In genomic region chr16:77869997-77870813, GRCh38 we compare ENCODE assay signal across 15 cellular contexts.
DNase-seq lines count a peak whose midpoint lies in the region; ATAC-seq and TF ChIP-seq lines count a peak whose summit lies in the region.
"Had no signal": no experiment of that assay in that cellular context is flagged by ENCODE, and none has a peak within 500 bp of the region (broad histone marks: within the 10 kb centered on the region; RNA-seq: fewer than 3 reads in every experiment).

No MANE protein-coding gene starts in this region.

- intact Hi-C loops in left cardiac atrium (cut with DNase I), result no loop called here

- no peaks in the 10 kb centered on the region for H3K27me3 Mint-ChIP-seq in neural progenitor cell (ENCODE audit: insufficient read depth, low read depth)
- H3K27me3 Mint-ChIP-seq in activated naive CD8-positive, alpha-beta T cell treated with anti-CD3 and anti-CD28 coated beads, Interleukin-2, amount 50 U/mL, for 24 hours, result peaks cover 2% of the 10 kb centered on the region
- H3K27me3 Mint-ChIP-seq: stimulated activated naive B cell treated with anti-CD40 and anti-IgM and Interleukin-4, amounts not matched to agents 10 μg/mL and 1 μg/mL and 100 μg/mL, for 72 hours had no signal

- H3K27me3 ChIP-seq in H7 (ENCODE audit: control insufficient read depth, insufficient read depth, low read length) (no peaks in the 10 kb centered on the region), neural progenitor cell (no peaks in the 10 kb centered on the region), osteoblast (ENCODE audit: insufficient read depth, low read length) (no peaks in the 10 kb centered on the region)
- H3K27me3 ChIP-seq: neutrophil, SJSA1 had no signal

- H3K4me3 Mint-ChIP-seq in neural progenitor cell, result no peak overlapping the region
- no peak overlapping the region for H3K4me3 Mint-ChIP-seq in activated naive CD8-positive, alpha-beta T cell treated with anti-CD3 and anti-CD28 coated beads, Interleukin-2, amount 50 U/mL, for 24 hours
- H3K4me3 Mint-ChIP-seq: stimulated activated naive B cell treated with anti-CD40 and anti-IgM and Interleukin-4, amounts not matched to agents 10 μg/mL and 1 μg/mL and 100 μg/mL, for 72 hours had no signal

- peaks cover 22% of the 10 kb centered on the region for H3K4me1 Mint-ChIP-seq in neural progenitor cell
- peaks cover 4% of the 10 kb centered on the region for H3K4me1 Mint-ChIP-seq in activated naive CD8-positive, alpha-beta T cell treated with anti-CD3 and anti-CD28 coated beads, Interleukin-2, amount 50 U/mL, for 24 hours

- H4K20me1 ChIP-seq in neural progenitor cell (ENCODE audit: low read depth), result no peaks in the 10 kb centered on the region
- no peaks in the 10 kb centered on the region for H4K20me1 ChIP-seq in osteoblast (ENCODE audit: insufficient read depth, low read length)

- DNase-seq in H7 (peak; percentile 20), astrocyte of the hippocampus (ENCODE audit: low read depth, low spot score) (peak; percentile 63), left cardiac atrium (peak; percentile 31), neural progenitor cell (ENCODE audit: low spot score) (no peak), LoVo (ENCODE audit: low spot score) (no peak), osteoblast (ENCODE audit: insufficient read length, low spot score, missing footprints) (no peak)
- no peak for DNase-seq in activated CD4-positive, alpha-beta T cell treated with anti-CD3 and anti-CD28 coated beads, Interleukin-2, amount 50 U/mL, for 1 hour
- no peak for DNase-seq in activated naive CD8-positive, alpha-beta T cell treated with anti-CD3 and anti-CD28 coated beads, Interleukin-2, amount 50 U/mL, for 24 hours
- DNase-seq: activated effector memory CD4-positive, alpha-beta T cell treated with anti-CD3 and anti-CD28 coated beads, Interleukin-2, amount 50 U/mL, for 16 hours; DMS 273 treated with DMSO at 0.1 percent for 48 hours; head of caudate nucleus; MM.1S; stimulated activated naive B cell treated with anti-CD40 and anti-IgM and Interleukin-4, amounts not matched to agents 10 μg/mL and 1 μg/mL and 100 μg/mL, for 72 hours had no signal

- no peak for TF ChIP-seq CTCF in neural progenitor cell (IDR thresholded peaks at IDR 0.05)
- no peak for TF ChIP-seq CTCF in osteoblast (IDR thresholded peaks at IDR 0.05; ENCODE audit: extremely low read depth, low read depth, low read length)

- H3K9ac ChIP-seq in neural progenitor cell, result no peak overlapping the region

- no peaks in the 10 kb centered on the region for H3K36me3 ChIP-seq in H7 (replicated peaks; ENCODE audit: control insufficient read depth, insufficient read depth, low read length)
- no peaks in the 10 kb centered on the region for H3K36me3 ChIP-seq in neural progenitor cell
- H3K36me3 ChIP-seq in osteoblast (ENCODE audit: insufficient read depth, low read length), result no peaks in the 10 kb centered on the region
- H3K36me3 ChIP-seq: neutrophil, SJSA1 had no signal

- ATAC-seq in left cardiac atrium, result peak; percentile 77 to 92
- no peak for ATAC-seq in activated naive CD8-positive, alpha-beta T cell treated with anti-CD3 and anti-CD28 coated beads, Interleukin-2, amount 50 U/mL, for 24 hours
- ATAC-seq: stimulated activated naive B cell treated with anti-CD40 and anti-IgM and Interleukin-4, amounts not matched to agents 10 μg/mL and 1 μg/mL and 100 μg/mL, for 72 hours had no signal

- H3K27ac ChIP-seq in neural progenitor cell (no peak overlapping the region), osteoblast (ENCODE audit: low read depth, low read length) (no peak overlapping the region)
- H3K27ac ChIP-seq: neutrophil, SJSA1 had no signal

- H3K4me1 ChIP-seq in neural progenitor cell (no peaks in the 10 kb centered on the region), osteoblast (ENCODE audit: insufficient read depth, low read length) (no peaks in the 10 kb centered on the region)
- H3K4me1 ChIP-seq: SJSA1 had no signal

- no peak overlapping the region for H3K4me2 ChIP-seq in neural progenitor cell
- H3K4me2 ChIP-seq in osteoblast (ENCODE audit: insufficient read depth, low read length), result no peak overlapping the region

- H3K9me3 ChIP-seq in neural progenitor cell (ENCODE audit: low read depth), result no peaks in the 10 kb centered on the region
- no peaks in the 10 kb centered on the region for H3K9me3 ChIP-seq in osteoblast (ENCODE audit: low read depth, low read length)
- H3K9me3 ChIP-seq: neutrophil, SJSA1 had no signal

- peaks cover 21% of the 10 kb centered on the region for H3K36me3 Mint-ChIP-seq in neural progenitor cell
- no peaks in the 10 kb centered on the region for H3K36me3 Mint-ChIP-seq in activated naive CD8-positive, alpha-beta T cell treated with anti-CD3 and anti-CD28 coated beads, Interleukin-2, amount 50 U/mL, for 24 hours (ENCODE audit: low read depth)
- H3K36me3 Mint-ChIP-seq: stimulated activated naive B cell treated with anti-CD40 and anti-IgM and Interleukin-4, amounts not matched to agents 10 μg/mL and 1 μg/mL and 100 μg/mL, for 72 hours had no signal

- H3F3A ChIP-seq in neural progenitor cell (ENCODE audit: low read depth), result no peaks in the 10 kb centered on the region

- peak overlapping the region; percentile 92 for H3K27ac Mint-ChIP-seq in neural progenitor cell
- H3K27ac Mint-ChIP-seq in activated naive CD8-positive, alpha-beta T cell treated with anti-CD3 and anti-CD28 coated beads, Interleukin-2, amount 50 U/mL, for 24 hours, result no peak overlapping the region
- H3K27ac Mint-ChIP-seq: stimulated activated naive B cell treated with anti-CD40 and anti-IgM and Interleukin-4, amounts not matched to agents 10 μg/mL and 1 μg/mL and 100 μg/mL, for 72 hours had no signal

- no peaks in the 10 kb centered on the region for H3K9me3 Mint-ChIP-seq in neural progenitor cell
- no peaks in the 10 kb centered on the region for H3K9me3 Mint-ChIP-seq in activated naive CD8-positive, alpha-beta T cell treated with anti-CD3 and anti-CD28 coated beads, Interleukin-2, amount 50 U/mL, for 24 hours

- H3K4me3 ChIP-seq in H7 (ENCODE audit: insufficient read depth, low read depth, low read length), result no peak overlapping the region
- no peak overlapping the region for H3K4me3 ChIP-seq in neural progenitor cell
- H3K4me3 ChIP-seq in osteoblast (ENCODE audit: insufficient read depth, low read length), result no peak overlapping the region
- H3K4me3 ChIP-seq: SJSA1 had no signal

- H2AFZ ChIP-seq in neural progenitor cell (replicated peaks) (no peak overlapping the region), osteoblast (ENCODE audit: low read length) (no peak overlapping the region)

- no peaks in the 10 kb centered on the region for H3K79me2 ChIP-seq in neural progenitor cell (ENCODE audit: low read depth)
- H3K79me2 ChIP-seq in osteoblast (ENCODE audit: insufficient read depth, low read length), result no peaks in the 10 kb centered on the region

Comparison
In these comparisons a context has a peak if more than half of its experiments do, and no peak if none do; other contexts are left out.
1. DNase-seq: peak in H7 (single experiment), astrocyte of the hippocampus (single experiment) and left cardiac atrium (single experiment); none in neural progenitor cell (single experiment), activated CD4-positive, alpha-beta T cell treated with anti-CD3 and anti-CD28 coated beads, Interleukin-2, amount 50 U/mL, for 1 hour (single experiment), activated naive CD8-positive, alpha-beta T cell treated with anti-CD3 and anti-CD28 coated beads, Interleukin-2, amount 50 U/mL, for 24 hours (single experiment), LoVo (single experiment) and osteoblast (single experiment).